In the genomic region with DNA sequence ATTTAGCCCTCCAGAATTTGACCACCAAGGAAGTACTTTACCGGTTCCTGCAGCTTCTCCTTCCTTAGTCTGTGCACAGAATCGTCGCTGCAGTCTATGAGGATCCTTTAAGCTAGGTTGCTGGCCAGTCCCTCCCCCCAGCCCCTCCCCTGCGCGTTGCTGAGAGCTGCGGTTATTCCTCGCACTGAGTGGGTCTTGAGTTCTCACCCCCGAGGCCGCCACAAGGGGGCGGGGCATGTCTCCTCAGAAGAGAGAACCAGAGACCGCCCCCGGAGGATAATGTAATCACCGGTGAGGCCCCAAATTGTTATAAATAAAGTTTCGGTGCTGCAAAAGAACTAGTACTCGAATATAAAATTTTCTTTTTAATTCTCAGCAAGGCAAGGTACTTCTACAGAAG, we compare ENCODE assay signal across 21 cellular contexts.
DNase-seq lines count a peak whose midpoint lies in the region; ATAC-seq, FAIRE-seq and TF ChIP-seq lines count a peak whose summit lies in the region.
"Had no signal": no experiment of that assay in that cellular context is flagged by ENCODE, and none has a peak within 500 bp of the region (broad histone marks: within the 10 kb centered on the region; RNA-seq: fewer than 3 reads in every experiment).

No MANE protein-coding gene starts in this region.

- ATAC-seq in activated T-helper 17 cell treated with anti-CD3 and anti-CD28 coated beads, Interleukin-2, amount 50 U/mL, for 72 hours (replicated peaks), result no peak
- no peak for ATAC-seq in GM18505 (IDR thresholded peaks at IDR 0.05; ENCODE audit: unreplicated experiment)
- no peak for ATAC-seq in GM18858 (IDR thresholded peaks at IDR 0.05; ENCODE audit: unreplicated experiment)
- ATAC-seq: activated CD8-positive, alpha-beta T cell treated with anti-CD3 and anti-CD28 coated beads, Interleukin-2, amount 10 ng/mL, durations not matched to agents 7 days and 5 days; left lobe of liver; stimulated activated naive B cell treated with anti-CD40 and anti-IgM and Interleukin-4, amounts not matched to agents 10 μg/mL and 1 μg/mL and 100 μg/mL, for 72 hours; T-cell had no signal

- H3K36me3 ChIP-seq in kidney (ENCODE audit: control insufficient read depth in 1 of 2, insufficient read depth in 2 of 2, low read length in 2 of 2), result no peaks in the 10 kb centered on the region
- H3K36me3 ChIP-seq: colonic mucosa, thyroid gland had no signal

- no peaks in the 10 kb centered on the region for H3K4me1 ChIP-seq in kidney (ENCODE audit: control insufficient read depth in 1 of 2, insufficient read depth in 1 of 2, low read depth in 1 of 2, low read length in 2 of 2)
- H3K4me1 ChIP-seq: colonic mucosa, thyroid gland had no signal

- H3K36me3 Mint-ChIP-seq in activated T-helper 17 cell treated with anti-CD3 and anti-CD28 coated beads, Interleukin-2, amount 50 U/mL, for 72 hours (ENCODE audit: low read depth), result no peaks in the 10 kb centered on the region
- H3K36me3 Mint-ChIP-seq: activated naive CD8-positive, alpha-beta T cell; stimulated activated naive B cell treated with anti-CD40 and anti-IgM and Interleukin-4, amounts not matched to agents 10 μg/mL and 1 μg/mL and 100 μg/mL, for 72 hours; T-cell had no signal

- H3K9ac ChIP-seq in kidney (ENCODE audit: low read length in 2 of 2), result no peak overlapping the region

- no peaks in the 10 kb centered on the region for H3K27me3 Mint-ChIP-seq in activated T-helper 17 cell treated with anti-CD3 and anti-CD28 coated beads, Interleukin-2, amount 50 U/mL, for 72 hours
- H3K27me3 Mint-ChIP-seq: activated naive CD8-positive, alpha-beta T cell; CD4-positive, alpha-beta memory T cell; stimulated activated naive B cell treated with anti-CD40 and anti-IgM and Interleukin-4, amounts not matched to agents 10 μg/mL and 1 μg/mL and 100 μg/mL, for 72 hours; T-cell had no signal

- H3K9me3 ChIP-seq in kidney (ENCODE audit: control insufficient read depth in 1 of 2, low read length in 2 of 2), result no peaks in the 10 kb centered on the region
- H3K9me3 ChIP-seq: colonic mucosa, thyroid gland had no signal

- DNase-seq in HuH-7 (ENCODE audit: low spot score) (peak; percentile 1), kidney (peak; percentile 71), activated gamma-delta T cell (lab: John Stamatoyannopoulos, UW) (no peak)
- DNase-seq: activated CD8-positive, alpha-beta T cell treated with anti-CD3 and anti-CD28 coated beads, Interleukin-2, amount 10 ng/mL, durations not matched to agents 7 days and 5 days; activated T-cell treated with anti-CD3 and anti-CD28 coated beads, Interleukin-2, amount 50 U/mL, for 48 hours; CD4-positive, alpha-beta memory T cell; colonic mucosa; DND-41; HCEC 1CT; NCI-H1436 treated with DMSO at 0.1 percent for 48 hours; NCI-H226; stimulated activated naive B cell treated with anti-CD40 and anti-IgM and Interleukin-4, amounts not matched to agents 10 μg/mL and 1 μg/mL and 100 μg/mL, for 72 hours; T-cell; thyroid gland had no signal

- no peak overlapping the region for H3K4me3 ChIP-seq in kidney (ENCODE audit: low read length in 2 of 2)
- H3K4me3 ChIP-seq: colonic mucosa, thyroid gland had no signal

- intact Hi-C loops in kidney (cut with DNase I), result no loop called here

- no peak overlapping the region for H3K4me3 Mint-ChIP-seq in activated T-helper 17 cell treated with anti-CD3 and anti-CD28 coated beads, Interleukin-2, amount 50 U/mL, for 72 hours
- H3K4me3 Mint-ChIP-seq: activated CD8-positive, alpha-beta T cell treated with anti-CD3 and anti-CD28 coated beads, Interleukin-2, amount 10 ng/mL, durations not matched to agents 7 days and 5 days; activated naive CD8-positive, alpha-beta T cell; CD4-positive, alpha-beta memory T cell; stimulated activated naive B cell treated with anti-CD40 and anti-IgM and Interleukin-4, amounts not matched to agents 10 μg/mL and 1 μg/mL and 100 μg/mL, for 72 hours; T-cell had no signal

- H3K9me3 Mint-ChIP-seq in activated T-helper 17 cell treated with anti-CD3 and anti-CD28 coated beads, Interleukin-2, amount 50 U/mL, for 72 hours, result peaks cover 13% of the 10 kb centered on the region

- no peak for FAIRE-seq in kidney (lab: Jason Lieb, UNC)

- H3K27ac ChIP-seq in C4-2B (no peak overlapping the region), VCaP (no peak overlapping the region), kidney (ENCODE audit: low read depth in 2 of 2, low read length in 2 of 2) (no peak overlapping the region)
- H3K27ac ChIP-seq: colonic mucosa, thyroid gland had no signal

- H3K27ac Mint-ChIP-seq in activated T-helper 17 cell treated with anti-CD3 and anti-CD28 coated beads, Interleukin-2, amount 50 U/mL, for 72 hours, result no peak overlapping the region
- H3K27ac Mint-ChIP-seq: activated CD8-positive, alpha-beta T cell treated with anti-CD3 and anti-CD28 coated beads, Interleukin-2, amount 10 ng/mL, durations not matched to agents 7 days and 5 days; activated naive CD8-positive, alpha-beta T cell; CD4-positive, alpha-beta memory T cell; stimulated activated naive B cell treated with anti-CD40 and anti-IgM and Interleukin-4, amounts not matched to agents 10 μg/mL and 1 μg/mL and 100 μg/mL, for 72 hours; T-cell had no signal

- TF ChIP-seq CTCF in C4-2B (conservative IDR thresholded peaks at IDR 0.05) (peak; percentile 40), VCaP (conservative IDR thresholded peaks at IDR 0.05) (0 out of 2 replicates have a peak, but pooled peaks have one; percentile 7), kidney (IDR thresholded peaks at IDR 0.05; ENCODE audit: borderline replicate concordance, extremely low read depth, insufficient read depth) (no peak)

- no peaks in the 10 kb centered on the region for H3K4me1 Mint-ChIP-seq in activated T-helper 17 cell treated with anti-CD3 and anti-CD28 coated beads, Interleukin-2, amount 50 U/mL, for 72 hours
- H3K4me1 Mint-ChIP-seq: stimulated activated naive B cell treated with anti-CD40 and anti-IgM and Interleukin-4, amounts not matched to agents 10 μg/mL and 1 μg/mL and 100 μg/mL, for 72 hours; T-cell had no signal

- no peak for TF ChIP-seq POLR2A in GM18505 (IDR thresholded peaks at IDR 0.05; ENCODE audit: borderline replicate concordance, extremely low read depth, insufficient read depth, insufficient read length)
